ENCODE assay signal across 9 cellular contexts in genomic region chr3:39267631-39268553, GRCh38. TPM values are rescaled to one million over a fixed set of nuclear protein-coding genes. Genes with fewer than 3 reads are reported as not detected.
DNase-seq lines count a peak whose midpoint lies in the region; ATAC-seq and TF ChIP-seq lines count a peak whose summit lies in the region.
"Had no signal": no experiment of that assay in that cellular context is flagged by ENCODE, and none has a peak within 500 bp of the region (broad histone marks: within the 10 kb centered on the region; RNA-seq: fewer than 3 reads in every experiment).

No MANE protein-coding gene starts in this region.

- no peaks in the 10 kb centered on the region for H3K79me2 ChIP-seq in neural cell (replicated peaks; ENCODE audit: insufficient read depth, low read length)

- no peaks in the 10 kb centered on the region for H4K20me1 ChIP-seq in neural cell (ENCODE audit: insufficient read depth)

- H3K27me3 ChIP-seq in neural cell (ENCODE audit: insufficient read depth, low read depth, low read length): no peaks in the 10 kb centered on the region

- no peak overlapping the region for H2AFZ ChIP-seq in neural cell (ENCODE audit: low read depth, low read length)

- no peaks in the 10 kb centered on the region for H3K36me3 Mint-ChIP-seq in T-helper 17 cell (ENCODE audit: low read depth)
- H3K36me3 Mint-ChIP-seq in activated T-cell treated with anti-CD3 and anti-CD28 coated beads, Interleukin-2, amount 50 U/mL, for 4 hours (ENCODE audit: insufficient read depth): peaks cover 1% of the 10 kb centered on the region

- no peaks in the 10 kb centered on the region for H3K9me3 Mint-ChIP-seq in activated T-cell treated with anti-CD3 and anti-CD28 coated beads, Interleukin-2, amount 50 U/mL, for 4 hours

- no peaks in the 10 kb centered on the region for H3K27me3 Mint-ChIP-seq in T-helper 17 cell
- H3K27me3 Mint-ChIP-seq in activated T-cell treated with anti-CD3 and anti-CD28 coated beads, Interleukin-2, amount 50 U/mL, for 4 hours (ENCODE audit: low read depth): no peaks in the 10 kb centered on the region

- H3K27ac ChIP-seq in neural cell (ENCODE audit: low read length): peak overlapping the region; percentile 52
- H3K27ac ChIP-seq: VCaP had no signal

- no peaks in the 10 kb centered on the region for H3F3A ChIP-seq in neural cell (ENCODE audit: insufficient read depth, low read length, poor library complexity, severe bottlenecking)

- TF ChIP-seq RAD21 in neural cell (conservative IDR thresholded peaks at IDR 0.05): no peak

- H3K9me2 ChIP-seq in neural cell (ENCODE audit: insufficient read depth, low read length): no peaks in the 10 kb centered on the region

- peak; percentile 12 to 46 (median 44) for DNase-seq in T-helper 17 cell
- peak; percentile 59 for DNase-seq in activated T-cell treated with anti-CD3 and anti-CD28 coated beads, Interleukin-2, amount 50 U/mL, for 4 hours
- peak; percentile 79 for DNase-seq in stimulated activated naive CD4-positive, alpha-beta T cell treated with Interleukin-2 at 50 U/mL for 16 hours (lab: John Stamatoyannopoulos, UW)
- no peak for DNase-seq in C1 segment of cervical spinal cord (lab: John Stamatoyannopoulos, UW)
- DNase-seq: NCI-H2029 had no signal

- peak; percentile 44 for TF ChIP-seq EP300 in neural cell (conservative IDR thresholded peaks at IDR 0.05; ENCODE audit: poor library complexity, severe bottlenecking)

- H3K36me3 ChIP-seq in neural cell (ENCODE audit: insufficient read depth, low read length): no peaks in the 10 kb centered on the region

- H3K9me3 ChIP-seq in T-helper 17 cell (ENCODE audit: control insufficient read depth, low read length, poor library complexity, severe bottlenecking) (no peaks in the 10 kb centered on the region), neural cell (ENCODE audit: low read length) (no peaks in the 10 kb centered on the region)

- no peak for TF ChIP-seq CTCF in neural cell (IDR thresholded peaks at IDR 0.05; ENCODE audit: poor library complexity, severe bottlenecking)

- H3K9ac ChIP-seq in neural cell (ENCODE audit: low read length): peak overlapping the region; percentile 9

- peak overlapping the region; percentile 18 for H3K4me3 ChIP-seq in neural cell (ENCODE audit: low read length)

- ATAC-seq in T-helper 17 cell: peak; percentile 97
- peak; percentile 89 to 90 for ATAC-seq in activated T-cell treated with anti-CD3 and anti-CD28 coated beads, Interleukin-2, amount 50 U/mL, for 4 hours
- ATAC-seq in HG03139 (IDR thresholded peaks at IDR 0.05; ENCODE audit: unreplicated experiment): no peak
- ATAC-seq in GM19395 (IDR thresholded peaks at IDR 0.05; ENCODE audit: unreplicated experiment): no peak

- peaks cover 23% of the 10 kb centered on the region for H3K4me1 Mint-ChIP-seq in T-helper 17 cell
- H3K4me1 Mint-ChIP-seq in activated T-cell treated with anti-CD3 and anti-CD28 coated beads, Interleukin-2, amount 50 U/mL, for 4 hours (ENCODE audit: low read depth): peaks cover 56% of the 10 kb centered on the region

- H3K27ac Mint-ChIP-seq in T-helper 17 cell: peak overlapping the region; percentile 93

- H3K4me3 Mint-ChIP-seq in T-helper 17 cell: peak overlapping the region; percentile 65
- peak overlapping the region; percentile 67 for H3K4me3 Mint-ChIP-seq in activated T-cell treated with anti-CD3 and anti-CD28 coated beads, Interleukin-2, amount 50 U/mL, for 4 hours

- H3K4me2 ChIP-seq in neural cell (ENCODE audit: low read length): no peak overlapping the region

TF ChIP-seq in neural cell, 6 proteins besides CTCF, POLR2A, EP300 and RAD21:
- TF ChIP-seq SMC3 (conservative IDR thresholded peaks at IDR 0.05; ENCODE audit: poor library complexity) (no peak), POLR2AphosphoS5 (IDR thresholded peaks at IDR 0.05) (peak; percentile 55)
TF ChIP-seq in neural cell: peak in this region for 1.

RNA-seq across cellular contexts. Expression of gene CX3CR1, which starts 11.9 kb away (rescaled TPM):
- 1 to 10 TPM in 1 of 2 donors, under 1 TPM in 1; 0.65 to 3.1 TPM for total RNA-seq in T-helper 17 cell
- under 1 TPM; 0.32 to 0.73 (median 0.40) TPM for total RNA-seq in activated T-cell treated with anti-CD3 and anti-CD28 coated beads, Interleukin-2, amount 50 U/mL, for 4 hours
- not detected in 2 replicates for polyA plus RNA-seq in neural cell
- polyA minus RNA-seq in neural cell: not detected in 2 replicates

Comparison
In these comparisons a context has a peak if more than half of its experiments do, and no peak if none do; other contexts are left out.
1. ATAC-seq: peak in T-helper 17 cell (single experiment) and activated T-cell treated with anti-CD3 and anti-CD28 coated beads, Interleukin-2, amount 50 U/mL, for 4 hours (2 of 2); none in HG03139 (single experiment) and GM19395 (single experiment).
2. DNase-seq: peak in T-helper 17 cell (3 of 3), activated T-cell treated with anti-CD3 and anti-CD28 coated beads, Interleukin-2, amount 50 U/mL, for 4 hours (single experiment) and stimulated activated naive CD4-positive, alpha-beta T cell treated with Interleukin-2 at 50 U/mL for 16 hours (single experiment); none in C1 segment of cervical spinal cord (0 of 14).